ENCODE assay signal across 8 cellular contexts in genomic region chr5:107673106-107673367, GRCh38. TPM values are rescaled to one million over a fixed set of nuclear protein-coding genes. Genes with fewer than 3 reads are reported as not detected.
DNase-seq lines count a peak whose midpoint lies in the region; ATAC-seq, FAIRE-seq and TF ChIP-seq lines count a peak whose summit lies in the region.

No MANE protein-coding gene starts in this region.

- peaks cover 28% of the 10 kb centered on the region for H3K4me1 Mint-ChIP-seq in activated CD4-positive, alpha-beta T cell treated with anti-CD3 and anti-CD28 coated beads, Interleukin-2, amount 10 ng/mL, durations not matched to agents 7 days and 5 days
- H3K4me1 Mint-ChIP-seq in activated T-helper 17 cell treated with anti-CD3 and anti-CD28 coated beads, Interleukin-2, amount 50 U/mL, for 72 hours, result peaks cover 5% of the 10 kb centered on the region

- peak overlapping the region in 1 of 2 donors; percentile 60 for H3K9ac ChIP-seq in kidney (ENCODE audit: low read length in 2 of 2)

- no peak for TF ChIP-seq CTCF in kidney (IDR thresholded peaks at IDR 0.05; ENCODE audit: borderline replicate concordance, extremely low read depth, insufficient read depth)
- no peak for TF ChIP-seq CTCF in thoracic aorta (IDR thresholded peaks at IDR 0.05)

- CTCF ChIA-PET in activated CD4-positive, alpha-beta T cell treated with anti-CD3 and anti-CD28 coated beads, Interleukin-2, amount 10 ng/mL, durations not matched to agents 7 days and 5 days (lab: Charles Lee), result interaction anchor here (0.8 to 2.0 kb wide), 2 partner anchors 8 to 10 kb away, joined by 5 read pairs; no protein-coding TSS in a partner anchor

- H3K27me3 ChIP-seq in thoracic aorta (replicated peaks; ENCODE audit: insufficient read depth), result no peaks in the 10 kb centered on the region

- H3K36me3 ChIP-seq in kidney (ENCODE audit: control insufficient read depth in 1 of 2, insufficient read depth in 2 of 2, low read length in 2 of 2), result no peaks in the 10 kb centered on the region
- no peaks in the 10 kb centered on the region for H3K36me3 ChIP-seq in thoracic aorta

- no peak for FAIRE-seq in kidney (lab: Jason Lieb, UNC)

- ATAC-seq in activated T-helper 17 cell treated with anti-CD3 and anti-CD28 coated beads, Interleukin-2, amount 50 U/mL, for 72 hours (replicated peaks), result no peak
- ATAC-seq in thoracic aorta (ENCODE audit: insufficient number of reproducible peaks, low FRiP score, low read depth), result no peak
- ATAC-seq in GM21717 (IDR thresholded peaks at IDR 0.05; ENCODE audit: unreplicated experiment), result no peak

- H3K27me3 Mint-ChIP-seq in activated CD4-positive, alpha-beta T cell treated with anti-CD3 and anti-CD28 coated beads, Interleukin-2, amount 10 ng/mL, durations not matched to agents 7 days and 5 days, result peaks cover 73% of the 10 kb centered on the region
- H3K27me3 Mint-ChIP-seq in activated T-helper 17 cell treated with anti-CD3 and anti-CD28 coated beads, Interleukin-2, amount 50 U/mL, for 72 hours, result peaks cover 58% of the 10 kb centered on the region

- POLR2A ChIA-PET in activated CD4-positive, alpha-beta T cell treated with anti-CD3 and anti-CD28 coated beads, Interleukin-2, amount 10 ng/mL, durations not matched to agents 7 days and 5 days (lab: Charles Lee), result no interaction called here

- peak overlapping the region; percentile 65 to 67 for H3K27ac ChIP-seq in kidney (ENCODE audit: low read depth in 2 of 2, low read length in 2 of 2)
- peak overlapping the region; percentile 62 to 76 for H3K27ac ChIP-seq in thoracic aorta

- intact Hi-C loops in kidney (cut with DNase I), result no loop called here

- H3K4me3 ChIP-seq in kidney (ENCODE audit: low read length in 2 of 2) (peak overlapping the region; percentile 73 to 83), thoracic aorta (peak overlapping the region; percentile 77)

- H3K4me3 Mint-ChIP-seq in activated CD4-positive, alpha-beta T cell treated with anti-CD3 and anti-CD28 coated beads, Interleukin-2, amount 10 ng/mL, durations not matched to agents 7 days and 5 days, result peak overlapping the region; percentile 23
- H3K4me3 Mint-ChIP-seq in activated T-helper 17 cell treated with anti-CD3 and anti-CD28 coated beads, Interleukin-2, amount 50 U/mL, for 72 hours, result peak overlapping the region; percentile 65

- no peak overlapping the region for H3K27ac Mint-ChIP-seq in activated CD4-positive, alpha-beta T cell treated with anti-CD3 and anti-CD28 coated beads, Interleukin-2, amount 10 ng/mL, durations not matched to agents 7 days and 5 days
- H3K27ac Mint-ChIP-seq in activated T-helper 17 cell treated with anti-CD3 and anti-CD28 coated beads, Interleukin-2, amount 50 U/mL, for 72 hours, result no peak overlapping the region

- H3K9me3 Mint-ChIP-seq in activated CD4-positive, alpha-beta T cell treated with anti-CD3 and anti-CD28 coated beads, Interleukin-2, amount 10 ng/mL, durations not matched to agents 7 days and 5 days, result no peaks in the 10 kb centered on the region
- H3K9me3 Mint-ChIP-seq in activated T-helper 17 cell treated with anti-CD3 and anti-CD28 coated beads, Interleukin-2, amount 50 U/mL, for 72 hours, result no peaks in the 10 kb centered on the region

- DNase-seq in activated CD4-positive, alpha-beta T cell treated with anti-CD3 and anti-CD28 coated beads, Interleukin-2, amount 10 ng/mL, durations not matched to agents 7 days and 5 days, result peak; percentile 10
- DNase-seq in activated CD4-positive, alpha-beta T cell treated with anti-CD3 and anti-CD28 coated beads, Interleukin-2, amount 50 U/mL, for 1 hour, result no peak
- DNase-seq in kidney (no peak), thoracic aorta (ENCODE audit: low spot score) (no peak), NCI-H2227 treated with DMSO at 0.1 percent for 48 hours (lab: John Stamatoyannopoulos, UW) (no peak), NCI-H2081 treated with DMSO at 0.1 percent for 48 hours (lab: John Stamatoyannopoulos, UW) (no peak)

- H3K4me1 ChIP-seq in kidney (ENCODE audit: control insufficient read depth in 1 of 2, insufficient read depth in 1 of 2, low read depth in 1 of 2, low read length in 2 of 2) (peaks cover 0 to 14% of the 10 kb centered on the region in 2 donors), thoracic aorta (ENCODE audit: control insufficient read depth in 1 of 2, low read depth in 2 of 2) (no peaks in the 10 kb centered on the region)

- H3K9me3 ChIP-seq in kidney (ENCODE audit: control insufficient read depth in 1 of 2, low read length in 2 of 2) (no peaks in the 10 kb centered on the region), thoracic aorta (no peaks in the 10 kb centered on the region)

- H3K36me3 Mint-ChIP-seq in activated CD4-positive, alpha-beta T cell treated with anti-CD3 and anti-CD28 coated beads, Interleukin-2, amount 10 ng/mL, durations not matched to agents 7 days and 5 days (ENCODE audit: low read depth), result no peaks in the 10 kb centered on the region
- no peaks in the 10 kb centered on the region for H3K36me3 Mint-ChIP-seq in activated T-helper 17 cell treated with anti-CD3 and anti-CD28 coated beads, Interleukin-2, amount 50 U/mL, for 72 hours (ENCODE audit: low read depth)

RNA-seq across cellular contexts. Expression of gene EFNA5, which starts 2.3 kb away (rescaled TPM):
- total RNA-seq in activated CD4-positive, alpha-beta T cell treated with anti-CD3 and anti-CD28 coated beads, Interleukin-2, amount 10 ng/mL, durations not matched to agents 7 days and 5 days, result not detected
- not detected for total RNA-seq in activated T-helper 17 cell treated with anti-CD3 and anti-CD28 coated beads, Interleukin-2, amount 50 U/mL, for 72 hours
- total RNA-seq in kidney (54.4 TPM), thoracic aorta (10 to 100 TPM in 1 of 2 donors, 1 to 10 TPM in 1; 6.0 to 13.5 TPM)
- polyA plus RNA-seq in kidney (ENCODE audit: insufficient read depth, low read depth, low replicate concordance), result 5.9 TPM

Comparison
In these comparisons a context has a peak if more than half of its experiments do, and no peak if none do; other contexts are left out.
1. RNA of gene EFNA5, which starts 2.3 kb away (total RNA-seq): 54.4 TPM in kidney (single experiment) and 6.0 to 13.5 TPM in thoracic aorta; not detected in activated T-helper 17 cell treated with anti-CD3 and anti-CD28 coated beads, Interleukin-2, amount 50 U/mL, for 72 hours and not detected in activated CD4-positive, alpha-beta T cell treated with anti-CD3 and anti-CD28 coated beads, Interleukin-2, amount 10 ng/mL, durations not matched to agents 7 days and 5 days; every median in the first group is over 4 times any median in the second.